In genomic region chr7:140390466-140391190, GRCh38 we compare ENCODE assay signal across 9 cellular contexts. TPM values are rescaled to one million over a fixed set of nuclear protein-coding genes. Genes with fewer than 3 reads are reported as not detected.
DNase-seq lines count a peak whose midpoint lies in the region; ATAC-seq, FAIRE-seq and TF ChIP-seq lines count a peak whose summit lies in the region.
"Had no signal": no experiment of that assay in that cellular context is flagged by ENCODE, and none has a peak within 500 bp of the region (broad histone marks: within the 10 kb centered on the region; RNA-seq: fewer than 3 reads in every experiment).

No MANE protein-coding gene starts in this region.

- H2AFZ ChIP-seq in GM12878 (ENCODE audit: control insufficient read depth, low read depth, low read length): no peak overlapping the region

- no peak for TF ChIP-seq RAD21 in GM12878 (IDR thresholded peaks at IDR 0.05; ENCODE audit: insufficient read depth, low read depth, low read length)

- BruUV-seq in GM12878 (replicated peaks; lab: Mats Ljungman, UMichigan): no TSS peak

- H3K4me3 ChIP-seq in AG09309 (ENCODE audit: control insufficient read depth, low read depth, low read length) (no peak overlapping the region), GM12878 (0 out of 2 replicates have a peak overlapping the region, but pooled peaks have one; percentile 12)

- FAIRE-seq in GM12878 (lab: Jason Lieb, UNC): peak; percentile 98

- TF ChIP-seq CTCF in AG09309 (IDR thresholded peaks at IDR 0.05; ENCODE audit: control insufficient read depth, insufficient read depth, low read depth, low read length, missing control alignments) (no peak), GM12878 (IDR thresholded peaks at IDR 0.05 in 2 of 3, conservative IDR thresholded peaks at IDR 0.05 in 1 of 3; ENCODE audit: control insufficient read depth in 2 of 3, extremely low read depth in 1 of 3, insufficient read depth in 1 of 3, low read depth in 3 of 3, low read length in 3 of 3) (no peak)

- peak overlapping the region; percentile 76 for H3K4me2 ChIP-seq in GM12878 (ENCODE audit: control insufficient read depth, insufficient read depth)

- CTCF ChIA-PET in GM12878 (lab: Yijun Ruan, JAX): interaction anchor here (0.7 to 1.3 kb wide), 2 partner anchors 50 to 80 kb away, joined by 3 to 4 read pairs; no protein-coding TSS in a partner anchor

- H3K27ac ChIP-seq in GM12878 (ENCODE audit: control insufficient read depth, insufficient read depth): no peak overlapping the region

- ATAC-seq in GM19043 (IDR thresholded peaks at IDR 0.05; ENCODE audit: low read depth, unreplicated experiment) (peak; percentile 63), HG03378 (IDR thresholded peaks at IDR 0.05; ENCODE audit: unreplicated experiment) (peak; percentile 77), GM12878 (peak; percentile 82)

- H3K36me3 ChIP-seq in GM12878 (ENCODE audit: control insufficient read depth in 2 of 2, insufficient read depth in 2 of 2, low read length in 1 of 2): no peaks in the 10 kb centered on the region

- no peaks in the 10 kb centered on the region; the same call in 1 of the 2 replicates for H3K79me2 ChIP-seq in GM12878 (ENCODE audit: control insufficient read depth, insufficient read depth, low read length)

- RAD21 ChIA-PET in GM12878 (lab: Charles Lee; ENCODE audit: unreplicated experiment): interaction anchor here (0.9 to 1.3 kb wide), 2 partner anchors 49 to 50 kb away, joined by 3 read pairs; no protein-coding TSS in a partner anchor

- H3K9ac ChIP-seq in GM12878 (ENCODE audit: control insufficient read depth, insufficient read depth, low read length): no peak overlapping the region

- DNase-seq in AG09309 (ENCODE audit: low read depth): peak; percentile 14
- DNase-seq in GM12878 (ENCODE audit: low read depth, low spot score): peak; percentile 61
- DNase-seq in DMS 273 treated with DMSO at 0.1 percent for 48 hours (lab: John Stamatoyannopoulos, UW): no peak
- no peak for DNase-seq in DMS79 (lab: John Stamatoyannopoulos, UW)
- no peak for DNase-seq in GM03348 (ENCODE audit: low spot score)
- no peak for DNase-seq in GOT3 (lab: John Stamatoyannopoulos, UW)

- TF ChIP-seq POLR2A in GM12878 (IDR thresholded peaks at IDR 0.05; ENCODE audit: low read depth, low read length): no peak

- 14% methylated on average over 8 of the region's 8 CpGs for WGBS in GM12878 (ENCODE audit: insufficient coverage, insufficient replicate concordance, low lambda C conversion rate, missing lambda C conversion rate)

- intact Hi-C loops in GM12878 (cut with micrococcal nuclease; ENCODE audit: unreplicated experiment): no loop called here

- no peaks in the 10 kb centered on the region for H3K27me3 ChIP-seq in GM12878 (replicated peaks in 1 of 2; ENCODE audit: control insufficient read depth in 2 of 2, insufficient read depth in 2 of 2, low read length in 1 of 2)

- SMC1A ChIA-PET in GM12878 (lab: Charles Lee; ENCODE audit: uncharacterized antibody, unreplicated experiment): interaction anchor here (0.6 to 1.6 kb wide), 3 partner anchors 12 to 786 kb away, joined by 3 read pairs; no protein-coding TSS in a partner anchor

- no peak; a peak in 1 of 4 replicates for TF ChIP-seq EP300 in GM12878 (IDR thresholded peaks at IDR 0.05; ENCODE audit: borderline replicate concordance in 1 of 2, control insufficient read depth in 1 of 2, low read depth in 2 of 2, low read length in 2 of 2)

- POLR2A ChIA-PET in GM12878 (lab: Charles Lee): interaction anchor here (0.6 kb wide), 1 partner anchor 11 kb away, joined by 3 read pairs; no protein-coding TSS in a partner anchor

- H3K4me1 ChIP-seq in GM12878 (ENCODE audit: control insufficient read depth, insufficient read depth, low read length): peaks cover 23% of the 10 kb centered on the region

- in situ Hi-C loops in GM12878 (cut with MboI): no loop called here

- H4K20me1 ChIP-seq in GM12878 (ENCODE audit: control insufficient read depth, insufficient read depth): no peaks in the 10 kb centered on the region; the same call in 1 of the 2 replicates

- H3K9me3 ChIP-seq in GM12878 (replicated peaks; ENCODE audit: control insufficient read depth, insufficient read depth, low read length): no peaks in the 10 kb centered on the region

TF ChIP-seq in GM12878, 131 proteins besides CTCF, POLR2A, EP300 and RAD21 (continues in another document):
- TF ChIP-seq SMARCA5 (IDR thresholded peaks at IDR 0.05) (no peak), MXI1 (IDR thresholded peaks at IDR 0.05; ENCODE audit: low read depth, low read length) (no peak), ATF2 (IDR thresholded peaks at IDR 0.05; ENCODE audit: low read length) (peak; percentile 30; the same call in 1 of the 2 replicates), FOXM1 (IDR thresholded peaks at IDR 0.05; ENCODE audit: low read depth, low read length) (no peak), NFIC (IDR thresholded peaks at IDR 0.05; ENCODE audit: low read depth, low read length) (peak; percentile 79), SPI1 (IDR thresholded peaks at IDR 0.05; ENCODE audit: borderline replicate concordance, insufficient read depth, low read depth, low read length) (peak; percentile 34; the same call in 1 of the 2 replicates), YBX1 (IDR thresholded peaks at IDR 0.05) (0 out of 2 replicates have a peak, but pooled peaks have one; percentile 7), MLLT1 (IDR thresholded peaks at IDR 0.05) (peak; percentile 77; the same call in 1 of the 2 replicates), BHLHE40 (IDR thresholded peaks at IDR 0.05; ENCODE audit: borderline replicate concordance in 1 of 2, low read depth in 2 of 2, low read length in 1 of 2) (peak; percentile 20 to 37; a peak in 1 of 4 replicates), MTA2 (IDR thresholded peaks at IDR 0.05; ENCODE audit: low read depth) (peak; percentile 68), DPF2 (IDR thresholded peaks at IDR 0.05) (peak; percentile 44; the same call in 1 of the 2 replicates), IKZF2 (IDR thresholded peaks at IDR 0.05) (peak; percentile 87 to 93), TBL1XR1 (IDR thresholded peaks at IDR 0.05; ENCODE audit: low read depth, low read length) (no peak)

RNA-seq across cellular contexts. Expression of gene SLC37A3, which starts 7.7 kb away (rescaled TPM):
- 51.7 and 59.1 TPM in 2 replicates for total RNA-seq in GM12878 (2013; cell fraction: nucleolus; rRNA removed)
- total RNA-seq in GM12878 (2014; rRNA removed): 9.3 and 9.7 TPM in 2 replicates
- total RNA-seq in GM12878 (2014; rRNA removed; fragmentation: Illumina TruSeq; extraction: Trizol): 10.5 and 11.4 TPM in 2 replicates
- 12.3 and 13.6 TPM in 2 replicates for total RNA-seq in GM12878 (2021)
- polyA plus RNA-seq in GM12878 (2011; ENCODE audit: low read depth): 8.3 TPM
- polyA plus RNA-seq in GM12878 (2011; rRNA removed): 13.6 and 16.7 TPM in 2 replicates
- 9.8 and 10.9 TPM in 2 replicates for polyA plus RNA-seq in GM12878 (2011; cell fraction: cytosol; rRNA removed)
- 23.0 and 26.3 TPM in 2 replicates for polyA plus RNA-seq in GM12878 (2011; cell fraction: nucleus; rRNA removed)
- polyA plus RNA-seq in GM12878 (2012): 7.8 and 8.9 TPM in 2 replicates
- 11.9 and 16.4 TPM in 2 replicates for polyA plus RNA-seq in GM12878 (2014; fragmentation: Illumina TruSeq; extraction: Trizol)
- polyA plus RNA-seq in GM12878 (2014; fragmentation: Nextera tagmentation; extraction: Ambion mirVana): 1 to 10 TPM; 3.7 to 4.8 TPM
- 11.4 and 12.8 TPM in 2 replicates for polyA plus RNA-seq in GM12878 (2014; rRNA removed)
- polyA plus RNA-seq in GM12878 (2016; fragmentation: Nextera tagmentation; extraction: Ambion mirVana): 10 to 100 TPM in 1 of 2 experiments, 1 to 10 TPM in 1; 8.5 to 10.5 TPM
- 22.1 and 29.1 TPM in 2 replicates for polyA minus RNA-seq in GM12878 (2011; rRNA and poly(A)+ RNA removed)
- polyA minus RNA-seq in GM12878 (2011; cell fraction: cytosol; rRNA and poly(A)+ RNA removed): 4.7 and 7.8 TPM in 2 replicates
- 9.8 and 19.8 TPM in 2 replicates for polyA minus RNA-seq in GM12878 (2011; cell fraction: nucleus; rRNA and poly(A)+ RNA removed)

RNA-seq across cellular contexts. Expression of gene RAB19, which starts 13.2 kb away (rescaled TPM):
- not detected in 2 replicates for total RNA-seq in GM12878 (2013; cell fraction: nucleolus; rRNA removed)
- total RNA-seq in GM12878 (2014; rRNA removed) (0.22 and 1.0 TPM in 2 replicates), GM12878 (2014; rRNA removed; fragmentation: Illumina TruSeq; extraction: Trizol) (0.54 TPM in 1 of 2 replicates, not detected in the other), GM12878 (2021) (0.35 TPM in 1 of 2 replicates, not detected in the other)
- not detected for polyA plus RNA-seq in GM12878 (2011; ENCODE audit: low read depth)
- polyA plus RNA-seq in GM12878 (2011; rRNA removed) (not detected in 2 replicates), GM12878 (2014; fragmentation: Illumina TruSeq; extraction: Trizol) (0.22 and 0.27 TPM in 2 replicates), GM12878 (2014; fragmentation: Nextera tagmentation; extraction: Ambion mirVana) (under 1 TPM in 1 of 2 experiments, not detected in 1; 0.23 TPM), GM12878 (2014; rRNA removed) (0.14 and 0.20 TPM in 2 replicates), GM12878 (2016; fragmentation: Nextera tagmentation; extraction: Ambion mirVana) (not detected)
- not detected in 2 replicates for polyA plus RNA-seq in GM12878 (2011; cell fraction: cytosol; rRNA removed)
- not detected in 2 replicates for polyA plus RNA-seq in GM12878 (2011; cell fraction: nucleus; rRNA removed)
- polyA plus RNA-seq in GM12878 (2012): 0.42 TPM in 1 of 2 replicates, not detected in the other
- polyA minus RNA-seq in GM12878 (2011; rRNA and poly(A)+ RNA removed): 0.51 TPM in 1 of 2 replicates, not detected in the other
- polyA minus RNA-seq in GM12878 (2011; cell fraction: cytosol; rRNA and poly(A)+ RNA removed): not detected in 2 replicates
- not detected in 2 replicates for polyA minus RNA-seq in GM12878 (2011; cell fraction: nucleus; rRNA and poly(A)+ RNA removed)
- polyA plus RNA-seq: neural cell had no signal

Comparison
In these comparisons a context has a peak if more than half of its experiments do, and no peak if none do; other contexts are left out.
1. DNase-seq: peak in AG09309 (single experiment) and GM12878 (single experiment); none in DMS 273 treated with DMSO at 0.1 percent for 48 hours (single experiment), DMS79 (single experiment), GM03348 (single experiment) and GOT3 (single experiment).
2. Peak in every context shown above with its lines, with median percentiles within 50 percentile points of each other: ATAC-seq.